In genomic region chr3:23108651-23109050, GRCh38 we compare ENCODE assay signal across 21 cellular contexts.
"Had no signal": no experiment of that assay in that cellular context is flagged by ENCODE, and none has a peak within 500 bp of the region (broad histone marks: within the 10 kb centered on the region; RNA-seq: fewer than 3 reads in every experiment).

No MANE protein-coding gene starts in this region.

- H3K36me3 Mint-ChIP-seq: IgD-negative memory B cell had no signal

- H3K27ac Mint-ChIP-seq: IgD-negative memory B cell had no signal

- H3K4me3 Mint-ChIP-seq: IgD-negative memory B cell had no signal

- H3K4me1 ChIP-seq: SJSA1 had no signal

- H3K27ac ChIP-seq: SJSA1, SK-N-MC had no signal

- H3K36me3 ChIP-seq: MG63, SJSA1 had no signal

- DNase-seq: KBM-7, MG63, NCI-H1092 treated with DMSO at 0.1 percent for 48 hours, NCI-H1436, NCI-H187, NCI-H2029, NCI-H2081 treated with DMSO at 0.1 percent for 48 hours, NCI-H2171, NCI-H226, NCI-H446, NCI-H510A, NCI-H524 treated with DMSO at 0.1 percent for 48 hours, NCI-H69, NCI-H774, Right ventricle myocardium superior, RPMI8226, SIG-M5 had no signal

- H3K4me3 ChIP-seq: MG63, SJSA1, SK-N-MC had no signal

- H3K27me3 Mint-ChIP-seq: IgD-negative memory B cell had no signal

- H3K27me3 ChIP-seq: MG63, SJSA1 had no signal

- FAIRE-seq: RCC 7860 had no signal

- H3K9me3 ChIP-seq: MG63, SJSA1 had no signal
